Comparison of ENCODE assay signal across 1 cellular context in genomic region chr14:61553730-61554641, GRCh38.
A peak's percentile ranks its signal among the peaks of the same experiment; 100 is the strongest.
TF ChIP-seq lines count a peak whose summit lies in the region.

No MANE protein-coding gene starts in this region.

TF ChIP-seq in HepG2, 621 proteins besides CTCF, POLR2A, EP300 and RAD21 (continued from another document and continues in another):
- TF ChIP-seq ZNF407 (CRISPR knock-in tag; IDR thresholded peaks at IDR 0.05; ENCODE audit: not compliant biosample characterization), result no peak
- no peak for TF ChIP-seq ZNF816 (CRISPR knock-in tag; IDR thresholded peaks at IDR 0.05; ENCODE audit: borderline replicate concordance)
- 0 out of 2 replicates have a peak, but pooled peaks have one; percentile 22 for TF ChIP-seq ZNF564 (CRISPR knock-in tag; IDR thresholded peaks at IDR 0.05)
- peak; percentile 73 for TF ChIP-seq MED8 (CRISPR knock-in tag; IDR thresholded peaks at IDR 0.05; ENCODE audit: insufficient replicate concordance)
- no peak for TF ChIP-seq XRCC5 (optimal IDR thresholded peaks at IDR 0.05; ENCODE audit: low read length)
- no peak for TF ChIP-seq GZF1 (CRISPR knock-in tag; IDR thresholded peaks at IDR 0.05)
- TF ChIP-seq MXD4 (CRISPR knock-in tag; IDR thresholded peaks at IDR 0.05), result peak; percentile 28; the same call in 1 of the 2 replicates
- no peak for TF ChIP-seq PBX3 (CRISPR knock-in tag; IDR thresholded peaks at IDR 0.05; ENCODE audit: borderline replicate concordance)
- TF ChIP-seq SRSF9 (IDR thresholded peaks at IDR 0.05; ENCODE audit: borderline replicate concordance, insufficient read depth, low read depth, low read length, poor library complexity, severe bottlenecking), result no peak
- TF ChIP-seq HMGXB4 (CRISPR knock-in tag; IDR thresholded peaks at IDR 0.05; ENCODE audit: borderline replicate concordance in 1 of 2, low read depth in 1 of 2), result no peak
- TF ChIP-seq IRF9 (CRISPR knock-in tag; IDR thresholded peaks at IDR 0.05; ENCODE audit: borderline replicate concordance), result no peak
- peak; percentile 65; the same call in 1 of the 2 replicates for TF ChIP-seq ZNF362 (CRISPR knock-in tag; IDR thresholded peaks at IDR 0.05; ENCODE audit: borderline replicate concordance)
- TF ChIP-seq AGO2 (optimal IDR thresholded peaks at IDR 0.05; ENCODE audit: low read depth, low read length), result no peak
- no peak for TF ChIP-seq NFRKB (IDR thresholded peaks at IDR 0.05)
- TF ChIP-seq KLF15 (CRISPR knock-in tag; IDR thresholded peaks at IDR 0.05; ENCODE audit: borderline replicate concordance), result no peak
- no peak for TF ChIP-seq ZNF468 (CRISPR knock-in tag; IDR thresholded peaks at IDR 0.05)
- TF ChIP-seq HNRNPUL1 (IDR thresholded peaks at IDR 0.05; ENCODE audit: low read depth, low read length), result no peak
- TF ChIP-seq ZNF574 (CRISPR knock-in tag; IDR thresholded peaks at IDR 0.05), result peak; percentile 56; the same call in 1 of the 2 replicates
- no peak for TF ChIP-seq CC2D1A (CRISPR knock-in tag; IDR thresholded peaks at IDR 0.05)
- no peak for TF ChIP-seq MZF1 (CRISPR knock-in tag; IDR thresholded peaks at IDR 0.05; ENCODE audit: borderline replicate concordance)
- no peak for TF ChIP-seq ZNF577 (CRISPR knock-in tag; IDR thresholded peaks at IDR 0.05; ENCODE audit: borderline replicate concordance, low read depth)
- no peak for TF ChIP-seq ZSCAN20 (CRISPR knock-in tag; IDR thresholded peaks at IDR 0.05; ENCODE audit: borderline replicate concordance)
- TF ChIP-seq MTA1 (CRISPR knock-in tag; IDR thresholded peaks at IDR 0.05; ENCODE audit: borderline replicate concordance), result no peak
- TF ChIP-seq LCORL (IDR thresholded peaks at IDR 0.05), result peak; percentile 89
- peak; percentile 94 for TF ChIP-seq LCORL (CRISPR knock-in tag; IDR thresholded peaks at IDR 0.05)
- TF ChIP-seq GFI1 (CRISPR knock-in tag; IDR thresholded peaks at IDR 0.05; ENCODE audit: borderline replicate concordance), result peak; percentile 95
- TF ChIP-seq ZXDC (CRISPR knock-in tag; IDR thresholded peaks at IDR 0.05), result peak; percentile 87
- no peak for TF ChIP-seq ZNF101 (CRISPR knock-in tag; IDR thresholded peaks at IDR 0.05; ENCODE audit: borderline replicate concordance, low read depth)
- no peak for TF ChIP-seq ZNF12 (CRISPR knock-in tag; IDR thresholded peaks at IDR 0.05)
- no peak for TF ChIP-seq ZNF761 (CRISPR knock-in tag; conservative IDR thresholded peaks at IDR 0.05)
- TF ChIP-seq FOXA3 (CRISPR knock-in tag; IDR thresholded peaks at IDR 0.05), result peak; percentile 98
- no peak for TF ChIP-seq CERS6 (CRISPR knock-in tag; IDR thresholded peaks at IDR 0.05)
- no peak for TF ChIP-seq ZNF501 (CRISPR knock-in tag; IDR thresholded peaks at IDR 0.05)
- peak; percentile 93 for TF ChIP-seq NR2F6 (IDR thresholded peaks at IDR 0.05)
- TF ChIP-seq NR2F6 (CRISPR knock-in tag; IDR thresholded peaks at IDR 0.05), result peak; percentile 94
- TF ChIP-seq ZNF549 (CRISPR knock-in tag; IDR thresholded peaks at IDR 0.05), result no peak
- peak; percentile 18; the same call in 1 of the 2 replicates for TF ChIP-seq WIZ (CRISPR knock-in tag; IDR thresholded peaks at IDR 0.05)
- TF ChIP-seq PHB2 (IDR thresholded peaks at IDR 0.05; ENCODE audit: partially characterized antibody), result no peak
- TF ChIP-seq SNAPC5 (CRISPR knock-in tag; IDR thresholded peaks at IDR 0.05; ENCODE audit: borderline replicate concordance), result peak; percentile 78; the same call in 1 of the 2 replicates
- no peak for TF ChIP-seq ZSCAN31 (CRISPR knock-in tag; IDR thresholded peaks at IDR 0.05; ENCODE audit: low read depth)
- peak; percentile 99 for TF ChIP-seq MED13 (CRISPR knock-in tag; IDR thresholded peaks at IDR 0.05)
- no peak for TF ChIP-seq PRPF4 (IDR thresholded peaks at IDR 0.05; ENCODE audit: low read depth, low read length, poor library complexity, severe bottlenecking)
